In the genomic region with DNA sequence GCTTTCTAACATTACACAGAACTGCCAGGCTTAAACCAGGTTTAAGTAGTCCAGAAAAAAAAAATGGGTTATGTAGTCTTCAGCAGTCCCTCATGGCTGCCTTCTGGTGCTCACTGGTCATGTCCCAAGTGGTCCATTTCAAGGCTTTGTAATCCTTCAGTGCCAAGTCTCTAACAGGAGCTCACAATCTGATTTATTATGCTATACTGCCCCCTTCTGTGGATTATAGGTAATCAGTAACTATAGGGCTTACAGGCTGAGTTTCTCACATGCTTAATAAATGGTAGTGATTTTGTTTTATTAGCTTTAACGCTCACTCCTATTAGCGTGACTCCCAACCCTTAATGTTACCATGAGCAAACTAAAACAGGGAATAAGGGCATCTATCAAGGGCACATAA, we compare ENCODE assay signal across 8 cellular contexts.
DNase-seq lines count a peak whose midpoint lies in the region; ATAC-seq and TF ChIP-seq lines count a peak whose summit lies in the region.

No MANE protein-coding gene starts in this region.

- intact Hi-C loops in activated CD4-positive, alpha-beta T cell treated with anti-CD3 and anti-CD28 coated beads for 36 hours (cut with DNase I, micrococcal nuclease) = no loop called here
- intact Hi-C loops in sigmoid colon (cut with DNase I) = no loop called here

- peak; percentile 33 for ATAC-seq in activated CD4-positive, alpha-beta T cell treated with anti-CD3 and anti-CD28 coated beads for 36 hours
- ATAC-seq in HG03378 (IDR thresholded peaks at IDR 0.05; ENCODE audit: unreplicated experiment) (peak; percentile 58), GM19467 (IDR thresholded peaks at IDR 0.05; ENCODE audit: unreplicated experiment) (no peak)

- H3K9me3 Mint-ChIP-seq in activated CD4-positive, alpha-beta T cell treated with anti-CD3 and anti-CD28 coated beads for 36 hours (ENCODE audit: low read depth) = no peaks in the 10 kb centered on the region
- H3K9me3 Mint-ChIP-seq in immature natural killer cell = no peaks in the 10 kb centered on the region

- no peak for TF ChIP-seq POLR2A in sigmoid colon (IDR thresholded peaks at IDR 0.05)

- CTCF ChIA-PET in activated CD4-positive, alpha-beta T cell treated with anti-CD3 and anti-CD28 coated beads for 36 hours (lab: Charles Lee) = interaction anchor here (0.8 to 1.7 kb wide), 3 partner anchors 24 to 1149 kb away, joined by 3 read pairs; no protein-coding TSS in a partner anchor

- no peaks in the 10 kb centered on the region for H3K4me1 Mint-ChIP-seq in activated CD4-positive, alpha-beta T cell treated with anti-CD3 and anti-CD28 coated beads for 36 hours
- peaks cover 0 to 6% of the 10 kb centered on the region in 2 donors for H3K4me1 Mint-ChIP-seq in immature natural killer cell

- no peaks in the 10 kb centered on the region for H3K36me3 Mint-ChIP-seq in activated CD4-positive, alpha-beta T cell treated with anti-CD3 and anti-CD28 coated beads for 36 hours (ENCODE audit: low read depth)
- no peaks in the 10 kb centered on the region for H3K36me3 Mint-ChIP-seq in immature natural killer cell

- no peaks in the 10 kb centered on the region for H3K36me3 ChIP-seq in sigmoid colon

- 25 to 34% methylated on average over 2 of the region's 2 CpGs for WGBS in sigmoid colon, 2 donors

- TF ChIP-seq EP300 in sigmoid colon (IDR thresholded peaks at IDR 0.05) = no peak

- H3K27me3 Mint-ChIP-seq in activated CD4-positive, alpha-beta T cell treated with anti-CD3 and anti-CD28 coated beads for 36 hours = no peaks in the 10 kb centered on the region
- peaks cover 0 to 3% (median 3%) of the 10 kb centered on the region in 3 donors for H3K27me3 Mint-ChIP-seq in immature natural killer cell (ENCODE audit: low read depth in 3 of 3)

- no peak overlapping the region for H3K27ac ChIP-seq in sigmoid colon

- TF ChIP-seq CTCF in sigmoid colon (IDR thresholded peaks at IDR 0.05) = no peak

- H3K4me3 Mint-ChIP-seq in activated CD4-positive, alpha-beta T cell treated with anti-CD3 and anti-CD28 coated beads for 36 hours = no peak overlapping the region
- no peak overlapping the region for H3K4me3 Mint-ChIP-seq in immature natural killer cell

- POLR2A ChIA-PET in activated CD4-positive, alpha-beta T cell treated with anti-CD3 and anti-CD28 coated beads for 36 hours (lab: Charles Lee) = no interaction called here

- H3K9me3 ChIP-seq in sigmoid colon = no peaks in the 10 kb centered on the region

- no peak for DNase-seq in activated CD4-positive, alpha-beta T cell treated with anti-CD3 and anti-CD28 coated beads for 36 hours
- no peak for DNase-seq in activated CD4-positive, alpha-beta T cell treated with anti-CD3 and anti-CD28 coated beads for 48 hours
- DNase-seq in SKM-1 treated with dmso at 0.1 percent for 144 hours (lab: John Stamatoyannopoulos, UW; ENCODE audit: unreplicated experiment) (peak; percentile 9), immature natural killer cell (peak in 2 of 3 donors; percentile 19 to 22), NCI-H1436 (lab: John Stamatoyannopoulos, UW) (no peak), sigmoid colon (no peak)

- H3K4me1 ChIP-seq in sigmoid colon = no peaks in the 10 kb centered on the region

- H3K4me3 ChIP-seq in sigmoid colon = no peak overlapping the region

- H3K27me3 ChIP-seq in sigmoid colon = no peaks in the 10 kb centered on the region

- H3K27ac Mint-ChIP-seq in activated CD4-positive, alpha-beta T cell treated with anti-CD3 and anti-CD28 coated beads for 36 hours = no peak overlapping the region
- no peak overlapping the region for H3K27ac Mint-ChIP-seq in immature natural killer cell

Comparison
In these comparisons a context has a peak if more than half of its experiments do, and no peak if none do; other contexts are left out.
1. DNase-seq: peak in SKM-1 treated with dmso at 0.1 percent for 144 hours (single experiment) and immature natural killer cell (2 of 3); none in activated CD4-positive, alpha-beta T cell treated with anti-CD3 and anti-CD28 coated beads for 36 hours (single experiment), activated CD4-positive, alpha-beta T cell treated with anti-CD3 and anti-CD28 coated beads for 48 hours (single experiment), NCI-H1436 (single experiment) and sigmoid colon (single experiment).